In the genomic region with DNA sequence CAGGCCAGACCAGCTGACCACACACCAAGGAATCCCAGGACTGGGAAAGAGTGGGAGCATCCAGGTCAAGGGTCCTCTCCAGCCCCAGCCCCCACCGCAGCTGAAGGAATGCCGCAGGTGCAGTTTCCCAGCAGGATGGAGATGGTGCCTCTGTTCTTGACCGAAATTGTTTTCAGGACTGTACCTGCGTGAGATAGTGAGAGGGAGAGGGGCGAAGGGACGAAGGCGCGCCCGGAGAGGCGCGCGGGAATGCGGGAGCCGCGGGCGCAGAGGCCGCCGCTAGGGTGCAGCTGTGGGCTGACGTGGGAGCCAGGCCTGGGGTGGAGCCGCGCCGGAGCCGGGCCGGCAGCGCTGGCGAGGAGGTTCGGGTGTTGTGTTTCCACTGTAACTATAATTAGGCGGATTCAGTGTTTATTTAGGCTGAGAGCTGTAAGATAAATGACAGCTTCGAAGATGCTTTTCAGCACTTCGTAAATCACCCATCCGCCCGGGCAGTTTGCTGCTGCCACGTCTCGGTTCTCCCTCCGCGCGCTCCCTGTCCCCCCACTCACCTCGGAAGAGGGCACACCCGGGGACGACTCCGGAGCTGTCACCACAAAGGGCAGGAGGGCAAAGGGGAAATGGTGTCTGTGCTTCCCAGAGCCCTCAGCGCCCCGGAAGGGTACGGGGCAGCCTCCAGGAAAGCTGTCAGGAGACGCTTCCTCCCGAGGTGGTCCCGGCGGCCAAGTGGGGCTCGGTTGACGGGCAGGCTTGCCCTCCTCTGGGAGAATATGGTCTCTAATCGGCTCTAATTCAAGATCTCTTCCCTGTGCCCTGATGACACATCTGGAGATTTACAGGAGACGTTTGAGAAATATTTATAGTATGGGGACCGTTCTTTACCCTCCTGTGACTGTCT, we compare ENCODE assay signal across 8 cellular contexts. TPM values are rescaled to one million over a fixed set of nuclear protein-coding genes. Genes with fewer than 3 reads are reported as not detected.
A peak's percentile ranks its signal among the peaks of the same experiment; 100 is the strongest.
DNase-seq lines count a peak whose midpoint lies in the region; ATAC-seq and TF ChIP-seq lines count a peak whose summit lies in the region.

No MANE protein-coding gene starts in this region.

- H3K4ac ChIP-seq in mesenchymal stem cell (ENCODE audit: low read depth in 1 of 2, low read length in 2 of 2) = peak overlapping the region in 1 of 2 experiments; percentile 99

- ATAC-seq in GM21723 (IDR thresholded peaks at IDR 0.05; ENCODE audit: unreplicated experiment) = peak; percentile 65

- peak overlapping the region; percentile 90 for H4K91ac ChIP-seq in mesenchymal stem cell (ENCODE audit: low read length)

- H3K79me1 ChIP-seq in mesenchymal stem cell (replicated peaks; ENCODE audit: low read length, poor library complexity, severe bottlenecking) = peaks cover 7% of the 10 kb centered on the region

- H4K8ac ChIP-seq in mesenchymal stem cell (ENCODE audit: low read length) = peak overlapping the region; percentile 51

- DNase-seq in AG09319 (ENCODE audit: extremely low read depth, low read depth) (no peak), NCI-H2196 (lab: John Stamatoyannopoulos, UW; ENCODE audit: unreplicated experiment) (peak; percentile 81), ecto neural progenitor cell (ENCODE audit: low spot score) (peak; percentile 84), mesenchymal stem cell (peak; percentile 91), GF-D8 (lab: John Stamatoyannopoulos, UW) (no peak)
- peak; percentile 42 to 50 for DNase-seq in activated CD4-positive, alpha-beta T cell treated with anti-CD3 and anti-CD28 coated beads, Interleukin-2, amount 50 U/mL, for 24 hours (ENCODE audit: low read depth in 1 of 2, low spot score in 1 of 2)
- DNase-seq in stimulated activated CD8-positive, alpha-beta memory T cell treated with anti-CD3 and anti-CD28 coated beads, Interleukin-15, amount 100 ng/mL, for 4 hours (ENCODE audit: low read depth in 2 of 2) = peak; percentile 27 to 34

- peak overlapping the region; percentile 3 to 98 for H3K23ac ChIP-seq in mesenchymal stem cell (ENCODE audit: low read length in 2 of 2)

- H3K9me3 ChIP-seq in mesenchymal stem cell (ENCODE audit: control insufficient read depth, low read length) = no peaks in the 10 kb centered on the region

- H3K27me3 ChIP-seq in mesenchymal stem cell (ENCODE audit: control insufficient read depth in 1 of 2, insufficient read depth in 1 of 2, low read length in 2 of 2) = no peaks in the 10 kb centered on the region

- peak overlapping the region; percentile 77 for H2BK5ac ChIP-seq in mesenchymal stem cell (ENCODE audit: low read depth, low read length, poor library complexity, severe bottlenecking)

- H3K27ac ChIP-seq in mesenchymal stem cell (ENCODE audit: low read length, poor library complexity, severe bottlenecking) = no peak overlapping the region

- peak overlapping the region; percentile 87 for H3K9ac ChIP-seq in mesenchymal stem cell (ENCODE audit: low read length)

- H3K4me3 ChIP-seq in mesenchymal stem cell (ENCODE audit: insufficient read depth in 1 of 2, low read depth in 1 of 2, low read length in 2 of 2) = peak overlapping the region; percentile 38 to 77

- H2BK12ac ChIP-seq in mesenchymal stem cell (ENCODE audit: low read length in 2 of 2) = peak overlapping the region; percentile 44 to 100

- peaks cover 17% of the 10 kb centered on the region for H3K4me1 ChIP-seq in mesenchymal stem cell (ENCODE audit: control insufficient read depth, insufficient read depth, low read depth, low read length)

- H3K4me2 ChIP-seq in mesenchymal stem cell (ENCODE audit: low read length, poor library complexity, severe bottlenecking) = peak overlapping the region; percentile 58

- H3K14ac ChIP-seq in mesenchymal stem cell (ENCODE audit: low read length in 2 of 2) = peak overlapping the region in 1 of 2 experiments; percentile 92

- no peak overlapping the region for H2BK120ac ChIP-seq in mesenchymal stem cell (ENCODE audit: low read depth, low read length)

- peak; percentile 60 for TF ChIP-seq CTCF in AG09319 (IDR thresholded peaks at IDR 0.05; ENCODE audit: low read depth, low read length)

- WGBS in mesenchymal stem cell = under 1% methylated on average over 50 of the region's 53 CpGs

- peak overlapping the region; percentile 95 to 98 for H3K18ac ChIP-seq in mesenchymal stem cell (ENCODE audit: low read depth in 1 of 2, low read length in 2 of 2)

- H3K36me3 ChIP-seq in mesenchymal stem cell (ENCODE audit: control insufficient read depth in 1 of 2, insufficient read depth in 2 of 2, low read depth in 1 of 2, low read length in 2 of 2) = no peaks in the 10 kb centered on the region

- peak overlapping the region; percentile 12 for H2BK15ac ChIP-seq in mesenchymal stem cell (ENCODE audit: low read depth, poor library complexity, severe bottlenecking)

- peak overlapping the region; percentile 91 for H2AK5ac ChIP-seq in mesenchymal stem cell (ENCODE audit: low read length, severe bottlenecking)

- H2AFZ ChIP-seq in mesenchymal stem cell (ENCODE audit: low read depth, low read length) = peak overlapping the region; percentile 39

RNA-seq across cellular contexts. Expression of gene HOXB1, which starts 38.2 kb away (rescaled TPM):
- not detected for polyA plus RNA-seq in mesenchymal stem cell (2013, experiment 1 of 2)
- not detected for polyA plus RNA-seq in mesenchymal stem cell (2013, experiment 2 of 2)

RNA-seq across cellular contexts. Expression of gene HOXB2, which starts 52.3 kb away (rescaled TPM):
- 51.3 TPM for polyA plus RNA-seq in mesenchymal stem cell (2013, experiment 1 of 2)
- 53.0 TPM for polyA plus RNA-seq in mesenchymal stem cell (2013, experiment 2 of 2)

Comparison
In these comparisons a context has a peak if more than half of its experiments do, and no peak if none do; other contexts are left out.
1. DNase-seq: peak in NCI-H2196 (single experiment), activated CD4-positive, alpha-beta T cell treated with anti-CD3 and anti-CD28 coated beads, Interleukin-2, amount 50 U/mL, for 24 hours (2 of 2), ecto neural progenitor cell (single experiment), mesenchymal stem cell (single experiment) and stimulated activated CD8-positive, alpha-beta memory T cell treated with anti-CD3 and anti-CD28 coated beads, Interleukin-15, amount 100 ng/mL, for 4 hours (2 of 2); none in AG09319 (single experiment) and GF-D8 (single experiment).